In genomic region chr19:1131718-1132552, GRCh38 we compare ENCODE assay signal across 8 cellular contexts. TPM values are rescaled to one million over a fixed set of nuclear protein-coding genes. Genes with fewer than 3 reads are reported as not detected.
DNase-seq lines count a peak whose midpoint lies in the region; ATAC-seq and TF ChIP-seq lines count a peak whose summit lies in the region.

No MANE protein-coding gene starts in this region.

- peaks cover 22% of the 10 kb centered on the region for H3K36me3 ChIP-seq in suprapubic skin

- peak overlapping the region; percentile 63 for H3K4me3 ChIP-seq in suprapubic skin

- H3K27me3 ChIP-seq in suprapubic skin, result no peaks in the 10 kb centered on the region

- H3K9me3 ChIP-seq in suprapubic skin, result no peaks in the 10 kb centered on the region

- CTCF ChIA-PET in RWPE1 (lab: Yijun Ruan, JAX), result interaction anchor here (0.6 to 1.7 kb wide), 2 partner anchors 29 to 60 kb away, joined by 3 to 5 read pairs; no protein-coding TSS in a partner anchor

- under 1% methylated on average over 18 of the region's 64 CpGs for WGBS in suprapubic skin

- DNase-seq in RWPE1 (ENCODE audit: low spot score) (peak; percentile 71), globus pallidus (ENCODE audit: low spot score) (peak; percentile 38), omental fat pad (ENCODE audit: low spot score) (peak; percentile 85), suprapubic skin (ENCODE audit: low spot score in 2 of 2) (peak; percentile 95 to 96), NCI-H128 (lab: John Stamatoyannopoulos, UW; ENCODE audit: unreplicated experiment) (no peak)
- peak; percentile 79 for DNase-seq in activated gamma-delta T cell treated with anti-CD3 and anti-CD28 coated beads, Interleukin-2, amount 50 U/mL, for 16 hours (ENCODE audit: low read depth)

- H3K27ac ChIP-seq in RWPE1, result peak overlapping the region; percentile 93
- peak overlapping the region; percentile 90 for H3K27ac ChIP-seq in suprapubic skin

- ATAC-seq in HG02884 (IDR thresholded peaks at IDR 0.05; ENCODE audit: unreplicated experiment) (peak; percentile 47), omental fat pad (ENCODE audit: low FRiP score) (peak; percentile 76)

- no peak for TF ChIP-seq EP300 in suprapubic skin (IDR thresholded peaks at IDR 0.05)

- peaks cover 80% of the 10 kb centered on the region for H3K4me1 ChIP-seq in suprapubic skin

- TF ChIP-seq CTCF in GM12872 (IDR thresholded peaks at IDR 0.05; ENCODE audit: insufficient read depth, low read depth, low read length) (0 out of 3 replicates have a peak, but pooled peaks have one; percentile 5), RWPE1 (conservative IDR thresholded peaks at IDR 0.05; ENCODE audit: low read depth) (no peak), omental fat pad (IDR thresholded peaks at IDR 0.05) (no peak), suprapubic skin (IDR thresholded peaks at IDR 0.05) (no peak)

- TF ChIP-seq POLR2A in suprapubic skin (IDR thresholded peaks at IDR 0.05), result peak in 1 of 2 donors; percentile 28

- POLR2A ChIA-PET in RWPE1 (lab: Yijun Ruan, JAX; ENCODE audit: low non-redundant PET), result no interaction called here

RNA-seq across cellular contexts. Expression of gene GPX4, which starts 28.1 kb away (rescaled TPM):
- total RNA-seq in omental fat pad (1,000 to 10,000 TPM in 1 of 4 donors, 100 to 1,000 TPM in 3; 429 to 1,640 (median 892) TPM), suprapubic skin (100 to 1,000 TPM; 267 to 359 (median 344) TPM)

RNA-seq across cellular contexts. Expression of gene POLR2E, which starts 36.8 kb away (rescaled TPM):
- 100 to 1,000 TPM; 151 to 216 (median 188) TPM for total RNA-seq in omental fat pad
- 100 to 1,000 TPM in 3 of 4 donors, 10 to 100 TPM in 1; 84.1 to 142 (median 111) TPM for total RNA-seq in suprapubic skin

RNA-seq across cellular contexts. Expression of gene SBNO2, which starts 42.1 kb away (rescaled TPM):
- 100 to 1,000 TPM in 1 of 4 donors, 10 to 100 TPM in 3; 33.1 to 208 (median 61.9) TPM for total RNA-seq in omental fat pad
- 10 to 100 TPM; 36.7 to 58.9 (median 45.5) TPM for total RNA-seq in suprapubic skin
